In the genomic region with DNA sequence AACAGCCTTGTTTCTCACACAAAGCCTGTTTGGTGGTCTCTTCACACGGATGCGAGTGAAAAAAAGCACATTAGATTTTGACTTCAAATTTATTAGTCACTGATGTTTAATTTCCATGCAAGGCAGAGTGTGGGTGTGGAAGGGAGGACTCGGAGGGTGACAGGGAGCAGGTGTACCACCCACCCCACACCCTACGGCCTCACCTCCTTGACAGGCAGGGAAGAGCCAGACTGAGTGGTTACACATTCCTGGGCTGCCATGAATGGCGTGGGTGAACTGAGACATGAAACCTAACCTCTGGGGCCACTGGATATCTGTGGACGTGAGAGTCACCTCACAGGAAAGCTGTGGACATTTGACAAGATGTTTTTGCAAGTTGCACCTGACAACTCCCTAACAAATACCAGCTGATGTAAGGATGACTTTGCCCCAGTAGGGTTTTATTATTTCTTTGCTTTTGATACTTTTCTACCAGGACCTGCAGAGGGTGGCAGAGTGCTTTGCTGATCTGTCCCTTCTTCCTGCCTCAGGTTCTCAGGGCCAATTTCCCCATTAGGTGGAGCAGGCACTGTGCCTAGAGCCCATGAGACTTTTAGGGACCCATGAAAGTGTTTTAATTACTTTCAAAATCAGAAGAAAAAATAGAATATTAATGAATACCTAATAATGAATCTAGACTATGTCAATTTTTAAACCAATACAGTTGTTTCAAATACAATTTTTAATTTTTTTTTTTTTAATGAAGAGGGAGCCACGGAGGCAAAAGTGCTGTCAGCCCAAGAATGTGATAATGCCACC, we compare ENCODE assay signal across 8 cellular contexts. TPM values are rescaled to one million over a fixed set of nuclear protein-coding genes. Genes with fewer than 3 reads are reported as not detected.
DNase-seq lines count a peak whose midpoint lies in the region; ATAC-seq and TF ChIP-seq lines count a peak whose summit lies in the region.

No MANE protein-coding gene starts in this region.

- ATAC-seq in HG02870 (IDR thresholded peaks at IDR 0.05; ENCODE audit: unreplicated experiment) (peak; percentile 52), foreskin keratinocyte (peak; percentile 74), HG02973 (IDR thresholded peaks at IDR 0.05; ENCODE audit: unreplicated experiment) (no peak)

- H3K4me1 Mint-ChIP-seq in activated T-helper 1 cell treated with anti-CD3 and anti-CD28 coated beads, Interleukin-12 subunit alpha, Interleukin-12 subunit beta, Interleukin-2, Interleukin-4 antibody, amounts not matched to agents 30 ng/mL and 10 ng/mL and 1 ng/mL, durations not matched to agents 14 hours and 24 hours and 36 hours (ENCODE audit: low read depth): no peaks in the 10 kb centered on the region

- H3K4me1 ChIP-seq in foreskin keratinocyte (no peaks in the 10 kb centered on the region), parathyroid adenoma (peaks cover 3% of the 10 kb centered on the region)

- TF ChIP-seq CTCF in foreskin keratinocyte (conservative IDR thresholded peaks at IDR 0.05) (peak; percentile 95), parathyroid adenoma (IDR thresholded peaks at IDR 0.05) (peak; percentile 42)

- no peak overlapping the region for H3K4me2 ChIP-seq in parathyroid adenoma (ENCODE audit: low read length)

- no peak overlapping the region for H3K4me3 Mint-ChIP-seq in activated T-helper 1 cell treated with anti-CD3 and anti-CD28 coated beads, Interleukin-12 subunit alpha, Interleukin-12 subunit beta, Interleukin-2, Interleukin-4 antibody, amounts not matched to agents 30 ng/mL and 10 ng/mL and 1 ng/mL, durations not matched to agents 14 hours and 24 hours and 36 hours

- H3K27ac ChIP-seq in foreskin keratinocyte (no peak overlapping the region), parathyroid adenoma (no peak overlapping the region)

- H3K36me3 Mint-ChIP-seq in activated T-helper 1 cell treated with anti-CD3 and anti-CD28 coated beads, Interleukin-12 subunit alpha, Interleukin-12 subunit beta, Interleukin-2, Interleukin-4 antibody, amounts not matched to agents 30 ng/mL and 10 ng/mL and 1 ng/mL, durations not matched to agents 14 hours and 24 hours and 36 hours (ENCODE audit: low read depth): no peaks in the 10 kb centered on the region

- H3K9ac ChIP-seq in parathyroid adenoma: no peak overlapping the region

- no peak overlapping the region for H3K27ac Mint-ChIP-seq in activated T-helper 1 cell treated with anti-CD3 and anti-CD28 coated beads, Interleukin-12 subunit alpha, Interleukin-12 subunit beta, Interleukin-2, Interleukin-4 antibody, amounts not matched to agents 30 ng/mL and 10 ng/mL and 1 ng/mL, durations not matched to agents 14 hours and 24 hours and 36 hours

- no peak overlapping the region for H2AFZ ChIP-seq in parathyroid adenoma

- no peak overlapping the region for H3K4me3 ChIP-seq in parathyroid adenoma (ENCODE audit: low read depth, low read length)

- DNase-seq in NCI-H748 (lab: John Stamatoyannopoulos, UW; ENCODE audit: unreplicated experiment): peak; percentile 36
- no peak for DNase-seq in NCI-H748 treated with DMSO at 0.1 percent for 48 hours (lab: John Stamatoyannopoulos, UW)
- peak; percentile 64 for DNase-seq in NOMO-1 treated with dmso at 0.1 percent for 144 hours (lab: John Stamatoyannopoulos, UW; ENCODE audit: unreplicated experiment)
- peak; percentile 12 for DNase-seq in activated T-helper 1 cell treated with anti-CD3 and anti-CD28 coated beads, Interleukin-12 subunit alpha, Interleukin-12 subunit beta, Interleukin-2, Interleukin-4 antibody, amounts not matched to agents 30 ng/mL and 10 ng/mL and 1 ng/mL, durations not matched to agents 14 hours and 24 hours and 36 hours (ENCODE audit: low spot score)
- peak in 1 of 2 donors; percentile 53 for DNase-seq in foreskin keratinocyte

- peaks cover 13% of the 10 kb centered on the region for H3K27me3 Mint-ChIP-seq in activated T-helper 1 cell treated with anti-CD3 and anti-CD28 coated beads, Interleukin-12 subunit alpha, Interleukin-12 subunit beta, Interleukin-2, Interleukin-4 antibody, amounts not matched to agents 30 ng/mL and 10 ng/mL and 1 ng/mL, durations not matched to agents 14 hours and 24 hours and 36 hours (ENCODE audit: insufficient read depth)

- H3K36me3 ChIP-seq in parathyroid adenoma (ENCODE audit: control insufficient read depth, insufficient read depth, low read length): no peaks in the 10 kb centered on the region

- H3K79me2 ChIP-seq in parathyroid adenoma: no peaks in the 10 kb centered on the region

- H3K27me3 ChIP-seq in foreskin keratinocyte: peaks cover 4% of the 10 kb centered on the region
- H3K27me3 ChIP-seq in parathyroid adenoma (ENCODE audit: control insufficient read depth, insufficient read depth, low read length): no peaks in the 10 kb centered on the region

- H3K9me3 Mint-ChIP-seq in activated T-helper 1 cell treated with anti-CD3 and anti-CD28 coated beads, Interleukin-12 subunit alpha, Interleukin-12 subunit beta, Interleukin-2, Interleukin-4 antibody, amounts not matched to agents 30 ng/mL and 10 ng/mL and 1 ng/mL, durations not matched to agents 14 hours and 24 hours and 36 hours: no peaks in the 10 kb centered on the region

- H3K9me3 ChIP-seq in parathyroid adenoma (ENCODE audit: control insufficient read depth, low read length): no peaks in the 10 kb centered on the region

- intact Hi-C loops in activated T-helper 1 cell treated with anti-CD3 and anti-CD28 coated beads, Interleukin-12 subunit alpha, Interleukin-12 subunit beta, Interleukin-2, Interleukin-4 antibody, amounts not matched to agents 30 ng/mL and 10 ng/mL and 1 ng/mL, durations not matched to agents 14 hours and 24 hours and 36 hours (cut with micrococcal nuclease): loop anchor here (1.0 to 5.0 kb wide), 3 partner anchors 137 to 687 kb away; no protein-coding TSS in a partner anchor

RNA-seq across cellular contexts. Expression of a gene that starts 58.2 kb away (rescaled TPM):
- 0.75 and 0.78 TPM in 2 replicates for total RNA-seq in activated T-helper 1 cell treated with anti-CD3 and anti-CD28 coated beads, Interleukin-12 subunit alpha, Interleukin-12 subunit beta, Interleukin-2, Interleukin-4 antibody, amounts not matched to agents 30 ng/mL and 10 ng/mL and 1 ng/mL, durations not matched to agents 14 hours and 24 hours and 36 hours
- total RNA-seq in foreskin keratinocyte: not detected in 2 replicates
- not detected in 2 replicates for polyA plus RNA-seq in foreskin keratinocyte
